Comparison of ENCODE assay signal across 8 cellular contexts in genomic region chr6:27547157-27548075, GRCh38.
DNase-seq lines count a peak whose midpoint lies in the region; ATAC-seq and TF ChIP-seq lines count a peak whose summit lies in the region.

No MANE protein-coding gene starts in this region.

- DNase-seq in activated CD8-positive, alpha-beta memory T cell treated with anti-CD3 and anti-CD28 coated beads for 24 hours: peak; percentile 72
- DNase-seq in activated CD8-positive, alpha-beta memory T cell treated with anti-CD3 and anti-CD28 coated beads, Interleukin-2, amount 50 U/mL, for 4 hours: no peak
- DNase-seq in NCI-H446 treated with DMSO at 0.1 percent for 48 hours (lab: John Stamatoyannopoulos, UW) (peak; percentile 64), astrocyte of the hippocampus (ENCODE audit: low read depth, low spot score) (peak; percentile 43), neural progenitor cell (ENCODE audit: low spot score) (peak; percentile 78), RWPE1 (ENCODE audit: low spot score) (no peak), gastrocnemius medialis (no peak), spleen (no peak)

- H3F3A ChIP-seq in neural progenitor cell (ENCODE audit: low read depth): peaks cover 34% of the 10 kb centered on the region

- no peaks in the 10 kb centered on the region for H4K20me1 ChIP-seq in neural progenitor cell (ENCODE audit: low read depth)

- TF ChIP-seq POLR2A in gastrocnemius medialis (IDR thresholded peaks at IDR 0.05) (no peak), spleen (IDR thresholded peaks at IDR 0.05) (no peak)

- H3K27ac ChIP-seq in neural progenitor cell (no peak overlapping the region), RWPE1 (no peak overlapping the region), gastrocnemius medialis (no peak overlapping the region), spleen (no peak overlapping the region)

- H3K4me1 ChIP-seq in neural progenitor cell (no peaks in the 10 kb centered on the region), gastrocnemius medialis (no peaks in the 10 kb centered on the region), spleen (peaks cover 0 to 12% (median 5%) of the 10 kb centered on the region in 6 donors)

- H3K36me3 ChIP-seq in neural progenitor cell: no peaks in the 10 kb centered on the region
- no peaks in the 10 kb centered on the region for H3K36me3 ChIP-seq in gastrocnemius medialis
- H3K36me3 ChIP-seq in spleen: no peaks in the 10 kb centered on the region

- peaks cover 42% of the 10 kb centered on the region for H3K27me3 Mint-ChIP-seq in neural progenitor cell (ENCODE audit: insufficient read depth, low read depth)

- peak overlapping the region; percentile 98 for H3K4me2 ChIP-seq in neural progenitor cell

- no peak for ATAC-seq in gastrocnemius medialis

- peak overlapping the region; percentile 92 for H2AFZ ChIP-seq in neural progenitor cell (replicated peaks)

- POLR2A ChIA-PET in RWPE1 (lab: Yijun Ruan, JAX; ENCODE audit: low non-redundant PET): interaction anchor here (0.6 kb wide), 1 partner anchor 1232 kb away, joined by 4 read pairs; no protein-coding TSS in a partner anchor

- no peak for TF ChIP-seq CTCF in neural progenitor cell (IDR thresholded peaks at IDR 0.05)
- no peak for TF ChIP-seq CTCF in RWPE1 (conservative IDR thresholded peaks at IDR 0.05; ENCODE audit: low read depth)
- TF ChIP-seq CTCF in gastrocnemius medialis (IDR thresholded peaks at IDR 0.05 in 4 of 5, conservative IDR thresholded peaks at IDR 0.05 in 1 of 5): no peak
- no peak for TF ChIP-seq CTCF in spleen (IDR thresholded peaks at IDR 0.05 in 8 of 11, conservative IDR thresholded peaks at IDR 0.05 in 3 of 11)

- peak overlapping the region; percentile 87 for H3K4me3 Mint-ChIP-seq in neural progenitor cell

- H3K27me3 ChIP-seq in neural progenitor cell (peaks cover 60% of the 10 kb centered on the region), gastrocnemius medialis (peaks cover 66 to 91% (median 85%) of the 10 kb centered on the region in 3 donors), spleen (replicated peaks in 1 of 7) (peaks cover 5 to 100% (median 93%) of the 10 kb centered on the region in 7 donors)

- H3K27ac Mint-ChIP-seq in neural progenitor cell: peak overlapping the region; percentile 18

- CTCF ChIA-PET in RWPE1 (lab: Yijun Ruan, JAX): no interaction called here

- no peaks in the 10 kb centered on the region for H3K36me3 Mint-ChIP-seq in neural progenitor cell

- no peaks in the 10 kb centered on the region for H3K9me3 ChIP-seq in neural progenitor cell (ENCODE audit: low read depth)
- H3K9me3 ChIP-seq in gastrocnemius medialis: no peaks in the 10 kb centered on the region
- H3K9me3 ChIP-seq in spleen: peaks cover 0 to 26% (median under 1%) of the 10 kb centered on the region in 8 donors

- intact Hi-C loops in gastrocnemius medialis (cut with DNase I; ENCODE audit: low total_unique reads): no loop called here
- intact Hi-C loops in spleen (cut with DNase I; ENCODE audit: low total_unique reads): no loop called here

- H3K9me3 Mint-ChIP-seq in neural progenitor cell: peaks cover 19% of the 10 kb centered on the region

- no peaks in the 10 kb centered on the region for H3K79me2 ChIP-seq in neural progenitor cell (ENCODE audit: low read depth)

- peaks cover 24% of the 10 kb centered on the region for H3K4me1 Mint-ChIP-seq in neural progenitor cell

- H3K4me3 ChIP-seq in neural progenitor cell (peak overlapping the region; percentile 85), gastrocnemius medialis (no peak overlapping the region), spleen (no peak overlapping the region)

- no peak overlapping the region for H3K9ac ChIP-seq in neural progenitor cell

- in situ Hi-C loops in gastrocnemius medialis (cut with MboI; ENCODE audit: low sequenced_read_pairs in 4 of 4): no loop called here

- 20 to 26% (median 21%) methylated on average over 23 of the region's 23 CpGs for WGBS in spleen, 5 donors

Comparison
In these comparisons a context has a peak if more than half of its experiments do, and no peak if none do; other contexts are left out.
1. DNase-seq: peak in activated CD8-positive, alpha-beta memory T cell treated with anti-CD3 and anti-CD28 coated beads for 24 hours (single experiment), NCI-H446 treated with DMSO at 0.1 percent for 48 hours (single experiment), astrocyte of the hippocampus (single experiment) and neural progenitor cell (single experiment); none in activated CD8-positive, alpha-beta memory T cell treated with anti-CD3 and anti-CD28 coated beads, Interleukin-2, amount 50 U/mL, for 4 hours (single experiment), RWPE1 (single experiment), gastrocnemius medialis (0 of 2) and spleen (single experiment).